In genomic region chr10:78411716-78412115, GRCh38 we compare ENCODE assay signal across 24 cellular contexts.
"Had no signal": no experiment of that assay in that cellular context is flagged by ENCODE, and none has a peak within 500 bp of the region (broad histone marks: within the 10 kb centered on the region; RNA-seq: fewer than 3 reads in every experiment).

No MANE protein-coding gene starts in this region.

- H3K27me3 ChIP-seq: ascending aorta, right lobe of liver, thyroid gland had no signal

- H3K9me3 ChIP-seq: ascending aorta, esophagus squamous epithelium, left lung, right lobe of liver, thyroid gland had no signal

- H3K27ac Mint-ChIP-seq: activated naive CD4-positive, alpha-beta T cell treated with anti-CD3 and anti-CD28 coated beads for 36 hours; activated naive CD8-positive, alpha-beta T cell treated with anti-CD3 and anti-CD28 coated beads for 36 hours; activated T-helper 1 cell treated with anti-CD3 and anti-CD28 coated beads, Interleukin-12 subunit alpha, Interleukin-12 subunit beta, Interleukin-2, Interleukin-4 antibody, amounts not matched to agents 30 ng/mL and 10 ng/mL and 1 ng/mL, durations not matched to agents 14 hours and 24 hours and 36 hours; dendritic cell treated with granulocyte-macrophage colony-stimulating factor and Interleukin-4, amounts not matched to agents 40 ng/mL and 50 ng/mL, for 4 days; stimulated activated effector memory CD8-positive, alpha-beta T cell treated with anti-CD3 and anti-CD28 coated beads, Interleukin-12 subunit alpha, Interleukin-12 subunit beta, amount 100 ng/mL, for 72 hours; stimulated activated naive CD8-positive, alpha-beta T cell treated with anti-CD3 and anti-CD28 coated beads, Interleukin-15, amount 100 ng/mL, for 72 hours; WTC11 had no signal

- H3K4me3 Mint-ChIP-seq: activated naive CD4-positive, alpha-beta T cell treated with anti-CD3 and anti-CD28 coated beads for 36 hours; activated naive CD8-positive, alpha-beta T cell treated with anti-CD3 and anti-CD28 coated beads for 36 hours; activated T-helper 1 cell treated with anti-CD3 and anti-CD28 coated beads, Interleukin-12 subunit alpha, Interleukin-12 subunit beta, Interleukin-2, Interleukin-4 antibody, amounts not matched to agents 30 ng/mL and 10 ng/mL and 1 ng/mL, durations not matched to agents 14 hours and 24 hours and 36 hours; dendritic cell treated with granulocyte-macrophage colony-stimulating factor and Interleukin-4, amounts not matched to agents 40 ng/mL and 50 ng/mL, for 4 days; naive thymus-derived CD4-positive, alpha-beta T cell; stimulated activated effector memory CD8-positive, alpha-beta T cell treated with anti-CD3 and anti-CD28 coated beads, Interleukin-12 subunit alpha, Interleukin-12 subunit beta, amount 100 ng/mL, for 72 hours; stimulated activated naive CD8-positive, alpha-beta T cell treated with anti-CD3 and anti-CD28 coated beads, Interleukin-15, amount 100 ng/mL, for 72 hours; T-helper 17 cell; WTC11 had no signal

- DNase-seq: activated CD4-positive, alpha-beta T cell treated with anti-CD3 and anti-CD28 coated beads for 1 hour; activated CD4-positive, alpha-beta T cell treated with anti-CD3 and anti-CD28 coated beads, Interleukin-2, amount 50 U/mL, for 1 hour; activated effector memory CD4-positive, alpha-beta T cell treated with anti-CD3 and anti-CD28 coated beads, Interleukin-2, amount 50 U/mL, for 16 hours; activated naive CD4-positive, alpha-beta T cell treated with anti-CD3 and anti-CD28 coated beads for 36 hours; activated naive CD8-positive, alpha-beta T cell treated with anti-CD3 and anti-CD28 coated beads for 36 hours; brain microvascular endothelial cell; esophagus squamous epithelium; left lung; midbrain; naive thymus-derived CD4-positive, alpha-beta T cell; right lobe of liver; small intestine; stimulated activated CD4-positive, alpha-beta T cell treated with anti-CD3 and anti-CD28 coated beads, Interleukin-4, amount 100 ng/mL, for 24 hours; stimulated activated naive CD8-positive, alpha-beta T cell treated with anti-CD3 and anti-CD28 coated beads, Interleukin-15, amount 100 ng/mL, for 72 hours; T-helper 17 cell; T1000; thyroid gland had no signal

- H3K9me3 Mint-ChIP-seq: activated naive CD4-positive, alpha-beta T cell treated with anti-CD3 and anti-CD28 coated beads for 36 hours; activated naive CD8-positive, alpha-beta T cell treated with anti-CD3 and anti-CD28 coated beads for 36 hours; activated T-helper 1 cell treated with anti-CD3 and anti-CD28 coated beads, Interleukin-12 subunit alpha, Interleukin-12 subunit beta, Interleukin-2, Interleukin-4 antibody, amounts not matched to agents 30 ng/mL and 10 ng/mL and 1 ng/mL, durations not matched to agents 14 hours and 24 hours and 36 hours; dendritic cell treated with granulocyte-macrophage colony-stimulating factor and Interleukin-4, amounts not matched to agents 40 ng/mL and 50 ng/mL, for 4 days; stimulated activated effector memory CD8-positive, alpha-beta T cell treated with anti-CD3 and anti-CD28 coated beads, Interleukin-12 subunit alpha, Interleukin-12 subunit beta, amount 100 ng/mL, for 72 hours; stimulated activated naive CD8-positive, alpha-beta T cell treated with anti-CD3 and anti-CD28 coated beads, Interleukin-15, amount 100 ng/mL, for 72 hours; WTC11 had no signal

- H3K4me3 ChIP-seq: ascending aorta, esophagus squamous epithelium, left lung, lung, right lobe of liver, SK-N-MC, thyroid gland had no signal

- H3K36me3 ChIP-seq: ascending aorta, brain microvascular endothelial cell, esophagus squamous epithelium, left lung, right lobe of liver, thyroid gland had no signal

- H3K36me3 Mint-ChIP-seq: activated naive CD8-positive, alpha-beta T cell treated with anti-CD3 and anti-CD28 coated beads for 36 hours; naive thymus-derived CD4-positive, alpha-beta T cell; stimulated activated effector memory CD8-positive, alpha-beta T cell treated with anti-CD3 and anti-CD28 coated beads, Interleukin-12 subunit alpha, Interleukin-12 subunit beta, amount 100 ng/mL, for 72 hours; WTC11 had no signal

- ATAC-seq: left lung; naive thymus-derived CD4-positive, alpha-beta T cell; right lobe of liver; stimulated activated effector memory CD8-positive, alpha-beta T cell treated with anti-CD3 and anti-CD28 coated beads, Interleukin-12 subunit alpha, Interleukin-12 subunit beta, amount 100 ng/mL, for 72 hours; stimulated activated naive CD8-positive, alpha-beta T cell treated with anti-CD3 and anti-CD28 coated beads, Interleukin-15, amount 100 ng/mL, for 72 hours; T-helper 17 cell; WTC11 had no signal
